Comparison of ENCODE assay signal across 1 cellular context in genomic region chr4:773214-773613, GRCh38.
TF ChIP-seq lines count a peak whose summit lies in the region.

No MANE protein-coding gene starts in this region.

TF ChIP-seq in K562, 482 proteins besides CTCF, POLR2A, EP300 and RAD21:
- TF ChIP-seq REST (CRISPR knock-in tag; IDR thresholded peaks at IDR 0.05; ENCODE audit: low read depth) (no peak), PHF20 (IDR thresholded peaks at IDR 0.05; ENCODE audit: partially characterized antibody) (no peak), RBFOX2 (IDR thresholded peaks at IDR 0.05; ENCODE audit: low read depth, low read length) (0 out of 2 replicates have a peak, but pooled peaks have one; percentile 34), HEY1 (CRISPR knock-in tag; IDR thresholded peaks at IDR 0.05; ENCODE audit: borderline replicate concordance) (no peak)
